Comparison of ENCODE assay signal across 36 cellular contexts in genomic region chr10:25972631-25973030, GRCh38. TPM values are rescaled to one million over a fixed set of nuclear protein-coding genes. Genes with fewer than 3 reads are reported as not detected.
"Had no signal": no experiment of that assay in that cellular context is flagged by ENCODE, and none has a peak within 500 bp of the region (broad histone marks: within the 10 kb centered on the region; RNA-seq: fewer than 3 reads in every experiment).

No MANE protein-coding gene starts in this region.

- DNase-seq: activated effector memory CD4-positive, alpha-beta T cell treated with anti-CD3 and anti-CD28 coated beads, Interleukin-2, amount 50 U/mL, for 16 hours; activated effector memory CD4-positive, alpha-beta T cell treated with Interleukin-2 at 50 U/mL for 16 hours; activated gamma-delta T cell; activated gamma-delta T cell treated with Interleukin-2 at 50 U/mL for 16 hours; activated naive CD4-positive, alpha-beta T cell; activated naive CD4-positive, alpha-beta T cell treated with anti-CD3 and anti-CD28 coated beads for 36 hours; activated naive CD4-positive, alpha-beta T cell treated with anti-CD3 and anti-CD28 coated beads, Interleukin-2, amount 10 ng/mL, durations not matched to agents 7 days and 5 days; activated naive CD4-positive, alpha-beta T cell treated with anti-CD3 and anti-CD28 coated beads, Interleukin-2, amount 50 U/mL, for 16 hours; activated naive CD4-positive, alpha-beta T cell treated with Interleukin-2 at 50 U/mL for 16 hours; activated naive CD8-positive, alpha-beta T cell treated with anti-CD3 and anti-CD28 coated beads for 36 hours; activated naive CD8-positive, alpha-beta T cell treated with anti-CD3 and anti-CD28 coated beads, Interleukin-2, amount 10 ng/mL, durations not matched to agents 7 days and 5 days; activated naive CD8-positive, alpha-beta T cell treated with anti-CD3 and anti-CD28 coated beads, Interleukin-2, amount 50 U/mL, for 24 hours; activated T-cell treated with anti-CD3 and anti-CD28 coated beads for 4 hours; activated T-cell treated with anti-CD3 and anti-CD28 coated beads, Interleukin-2, amount 50 U/mL, for 1 hour; activated T-cell treated with anti-CD3 and anti-CD28 coated beads, Interleukin-2, amount 50 U/mL, for 24 hours; activated T-cell treated with anti-CD3 and anti-CD28 coated beads, Interleukin-2, amount 50 U/mL, for 4 hours; activated T-cell treated with anti-CD3 and anti-CD28 coated beads, Interleukin-2, amount 50 U/mL, for 48 hours; activated T-cell treated with anti-CD3 and anti-CD28 coated beads, Interleukin-2, amount 50 U/mL, for 72 hours; adrenal gland; amniotic stem cell; amygdala; anterior cingulate cortex; aorta; body of pancreas; brain microvascular endothelial cell; caudate nucleus; central memory CD4-positive, alpha-beta T cell had no signal

- H3K27ac ChIP-seq: adrenal gland, ascending aorta, body of pancreas, brain microvascular endothelial cell, breast epithelium, cardiac muscle cell had no signal

- H3K4me3 ChIP-seq: adrenal gland, ascending aorta, body of pancreas, breast epithelium, cardiac muscle cell had no signal

- H3K27me3 ChIP-seq: adrenal gland, ascending aorta, body of pancreas, brain microvascular endothelial cell, breast epithelium, cardiac muscle cell had no signal

- H3K36me3 ChIP-seq: adrenal gland, ascending aorta, brain microvascular endothelial cell, cardiac muscle cell had no signal

- H3K4me1 ChIP-seq: adrenal gland, ascending aorta, body of pancreas, breast epithelium had no signal

- ATAC-seq: activated naive CD4-positive, alpha-beta T cell treated with anti-CD3 and anti-CD28 coated beads, Interleukin-2, amount 50 U/mL, for 72 hours; activated naive CD8-positive, alpha-beta T cell treated with anti-CD3 and anti-CD28 coated beads, Interleukin-2, amount 50 U/mL, for 24 hours; activated T-cell treated with anti-CD3 and anti-CD28 coated beads, Interleukin-2, amount 50 U/mL, for 4 hours; activated T-cell treated with anti-CD3 and anti-CD28 coated beads, Interleukin-2, amount 50 U/mL, for 72 hours; activated T-helper 17 cell treated with anti-CD3 and anti-CD28 coated beads, Interleukin-2, amount 50 U/mL, for 72 hours; body of pancreas had no signal

- H3K9me3 ChIP-seq: adrenal gland, ascending aorta, body of pancreas, breast epithelium had no signal

RNA-seq across cellular contexts. Expression of gene MYO3A, which starts 38.6 kb away (rescaled TPM):
- total RNA-seq: activated naive CD4-positive, alpha-beta T cell treated with anti-CD3 and anti-CD28 coated beads for 36 hours; activated naive CD4-positive, alpha-beta T cell treated with anti-CD3 and anti-CD28 coated beads, Interleukin-2, amount 50 U/mL, for 72 hours; activated naive CD8-positive, alpha-beta T cell treated with anti-CD3 and anti-CD28 coated beads, Interleukin-2, amount 10 ng/mL, durations not matched to agents 7 days and 5 days; activated T-cell treated with anti-CD3 and anti-CD28 coated beads, Interleukin-2, amount 50 U/mL, for 4 hours; activated T-cell treated with anti-CD3 and anti-CD28 coated beads, Interleukin-2, amount 50 U/mL, for 72 hours; activated T-helper 1 cell treated with anti-CD3 and anti-CD28 coated beads, Interleukin-12 subunit alpha, Interleukin-12 subunit beta, Interleukin-2, Interleukin-4 antibody, amounts not matched to agents 30 ng/mL and 10 ng/mL and 1 ng/mL, durations not matched to agents 14 hours and 24 hours and 36 hours; activated T-helper 17 cell treated with anti-CD3 and anti-CD28 coated beads, Interleukin-2, amount 50 U/mL, for 72 hours; activated T-helper 2 cell treated with anti-CD3 and anti-CD28 coated beads, Interferon-gamma antibody, Interleukin-2, Interleukin-4, amounts not matched to agents 10 μg/mL and 5 μg/mL and 100 μg/mL, durations not matched to agents 14 hours and 24 hours and 36 hours; ascending aorta; bronchial epithelial cell; cardiac septum had no signal
